Comparison of ENCODE assay signal across 1 cellular context in the genomic region with DNA sequence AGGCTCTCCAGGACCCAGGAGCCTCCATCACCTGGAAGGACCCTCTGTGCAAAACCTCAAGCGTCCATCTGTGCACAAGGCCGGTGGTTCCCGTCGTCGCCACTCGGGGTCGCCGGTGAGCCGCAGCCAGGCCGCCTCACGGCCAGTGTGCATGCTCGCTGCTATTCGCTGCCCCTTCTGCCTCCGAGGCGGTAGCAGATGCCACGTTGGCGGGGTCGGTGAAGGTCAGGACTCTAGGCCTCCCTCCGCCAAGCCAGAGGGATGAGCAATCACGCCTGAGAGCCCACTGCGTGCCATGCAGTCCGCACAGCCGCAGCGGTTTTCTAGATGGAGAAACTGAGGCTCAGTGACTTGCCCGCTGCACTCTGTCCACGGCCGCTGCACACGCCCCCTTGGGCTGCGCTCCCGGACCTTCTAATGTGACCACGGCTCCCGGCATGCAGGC.
TF ChIP-seq lines count a peak whose summit lies in the region.

No MANE protein-coding gene starts in this region.

TF ChIP-seq in HepG2, 621 proteins besides CTCF, POLR2A, EP300 and RAD21 (continued from another document and continues in another):
- TF ChIP-seq, protein P1, sequence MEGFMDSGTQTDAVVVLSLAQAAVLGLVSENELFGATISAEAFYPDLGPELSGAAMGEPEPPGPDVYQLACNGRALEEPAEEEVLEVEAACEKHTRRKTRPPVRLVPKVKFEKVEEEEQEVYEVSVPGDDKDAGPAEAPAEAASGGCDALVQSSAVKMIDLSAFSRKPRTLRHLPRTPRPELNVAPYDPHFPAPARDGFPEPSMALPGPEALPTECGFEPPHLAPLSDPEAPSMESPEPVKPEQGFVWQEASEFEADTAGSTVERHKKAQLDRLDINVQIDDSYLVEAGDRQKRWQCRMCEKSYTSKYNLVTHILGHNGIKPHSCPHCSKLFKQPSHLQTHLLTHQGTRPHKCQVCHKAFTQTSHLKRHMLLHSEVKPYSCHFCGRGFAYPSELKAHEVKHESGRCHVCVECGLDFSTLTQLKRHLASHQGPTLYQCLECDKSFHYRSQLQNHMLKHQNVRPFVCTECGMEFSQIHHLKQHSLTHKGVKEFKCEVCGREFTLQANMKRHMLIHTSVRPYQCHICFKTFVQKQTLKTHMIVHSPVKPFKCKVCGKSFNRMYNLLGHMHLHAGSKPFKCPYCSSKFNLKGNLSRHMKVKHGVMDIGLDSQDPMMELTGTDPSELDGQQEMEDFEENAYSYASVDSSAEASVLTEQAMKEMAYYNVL (CRISPR knock-in tag; IDR thresholded peaks at IDR 0.05; ENCODE audit: borderline replicate concordance): 0 out of 2 replicates have a peak, but pooled peaks have one; percentile 49
- no peak for TF ChIP-seq ZNF841 (CRISPR knock-in tag; IDR thresholded peaks at IDR 0.05; ENCODE audit: borderline replicate concordance)
- no peak for TF ChIP-seq NCOA5 (CRISPR knock-in tag; IDR thresholded peaks at IDR 0.05)
- TF ChIP-seq ZNF264 (CRISPR knock-in tag; IDR thresholded peaks at IDR 0.05): 0 out of 2 replicates have a peak, but pooled peaks have one; percentile 46
- no peak for TF ChIP-seq ZNF615 (CRISPR knock-in tag; IDR thresholded peaks at IDR 0.05; ENCODE audit: borderline replicate concordance)
- TF ChIP-seq, protein P2, sequence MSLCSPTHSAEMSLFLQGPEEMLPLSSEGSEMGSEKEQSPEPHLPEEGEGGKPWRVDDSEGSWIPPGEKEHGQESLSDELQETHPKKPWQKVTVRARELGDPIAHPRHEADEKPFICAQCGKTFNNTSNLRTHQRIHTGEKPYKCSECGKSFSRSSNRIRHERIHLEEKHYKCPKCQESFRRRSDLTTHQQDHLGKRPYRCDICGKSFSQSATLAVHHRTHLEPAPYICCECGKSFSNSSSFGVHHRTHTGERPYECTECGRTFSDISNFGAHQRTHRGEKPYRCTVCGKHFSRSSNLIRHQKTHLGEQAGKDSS (CRISPR knock-in tag; IDR thresholded peaks at IDR 0.05; ENCODE audit: borderline replicate concordance, low read depth): peak; percentile 20; the same call in 1 of the 2 replicates
- TF ChIP-seq, protein P3, sequence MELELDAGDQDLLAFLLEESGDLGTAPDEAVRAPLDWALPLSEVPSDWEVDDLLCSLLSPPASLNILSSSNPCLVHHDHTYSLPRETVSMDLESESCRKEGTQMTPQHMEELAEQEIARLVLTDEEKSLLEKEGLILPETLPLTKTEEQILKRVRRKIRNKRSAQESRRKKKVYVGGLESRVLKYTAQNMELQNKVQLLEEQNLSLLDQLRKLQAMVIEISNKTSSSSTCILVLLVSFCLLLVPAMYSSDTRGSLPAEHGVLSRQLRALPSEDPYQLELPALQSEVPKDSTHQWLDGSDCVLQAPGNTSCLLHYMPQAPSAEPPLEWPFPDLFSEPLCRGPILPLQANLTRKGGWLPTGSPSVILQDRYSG (CRISPR knock-in tag; IDR thresholded peaks at IDR 0.05): no peak
- TF ChIP-seq, protein P4, sequence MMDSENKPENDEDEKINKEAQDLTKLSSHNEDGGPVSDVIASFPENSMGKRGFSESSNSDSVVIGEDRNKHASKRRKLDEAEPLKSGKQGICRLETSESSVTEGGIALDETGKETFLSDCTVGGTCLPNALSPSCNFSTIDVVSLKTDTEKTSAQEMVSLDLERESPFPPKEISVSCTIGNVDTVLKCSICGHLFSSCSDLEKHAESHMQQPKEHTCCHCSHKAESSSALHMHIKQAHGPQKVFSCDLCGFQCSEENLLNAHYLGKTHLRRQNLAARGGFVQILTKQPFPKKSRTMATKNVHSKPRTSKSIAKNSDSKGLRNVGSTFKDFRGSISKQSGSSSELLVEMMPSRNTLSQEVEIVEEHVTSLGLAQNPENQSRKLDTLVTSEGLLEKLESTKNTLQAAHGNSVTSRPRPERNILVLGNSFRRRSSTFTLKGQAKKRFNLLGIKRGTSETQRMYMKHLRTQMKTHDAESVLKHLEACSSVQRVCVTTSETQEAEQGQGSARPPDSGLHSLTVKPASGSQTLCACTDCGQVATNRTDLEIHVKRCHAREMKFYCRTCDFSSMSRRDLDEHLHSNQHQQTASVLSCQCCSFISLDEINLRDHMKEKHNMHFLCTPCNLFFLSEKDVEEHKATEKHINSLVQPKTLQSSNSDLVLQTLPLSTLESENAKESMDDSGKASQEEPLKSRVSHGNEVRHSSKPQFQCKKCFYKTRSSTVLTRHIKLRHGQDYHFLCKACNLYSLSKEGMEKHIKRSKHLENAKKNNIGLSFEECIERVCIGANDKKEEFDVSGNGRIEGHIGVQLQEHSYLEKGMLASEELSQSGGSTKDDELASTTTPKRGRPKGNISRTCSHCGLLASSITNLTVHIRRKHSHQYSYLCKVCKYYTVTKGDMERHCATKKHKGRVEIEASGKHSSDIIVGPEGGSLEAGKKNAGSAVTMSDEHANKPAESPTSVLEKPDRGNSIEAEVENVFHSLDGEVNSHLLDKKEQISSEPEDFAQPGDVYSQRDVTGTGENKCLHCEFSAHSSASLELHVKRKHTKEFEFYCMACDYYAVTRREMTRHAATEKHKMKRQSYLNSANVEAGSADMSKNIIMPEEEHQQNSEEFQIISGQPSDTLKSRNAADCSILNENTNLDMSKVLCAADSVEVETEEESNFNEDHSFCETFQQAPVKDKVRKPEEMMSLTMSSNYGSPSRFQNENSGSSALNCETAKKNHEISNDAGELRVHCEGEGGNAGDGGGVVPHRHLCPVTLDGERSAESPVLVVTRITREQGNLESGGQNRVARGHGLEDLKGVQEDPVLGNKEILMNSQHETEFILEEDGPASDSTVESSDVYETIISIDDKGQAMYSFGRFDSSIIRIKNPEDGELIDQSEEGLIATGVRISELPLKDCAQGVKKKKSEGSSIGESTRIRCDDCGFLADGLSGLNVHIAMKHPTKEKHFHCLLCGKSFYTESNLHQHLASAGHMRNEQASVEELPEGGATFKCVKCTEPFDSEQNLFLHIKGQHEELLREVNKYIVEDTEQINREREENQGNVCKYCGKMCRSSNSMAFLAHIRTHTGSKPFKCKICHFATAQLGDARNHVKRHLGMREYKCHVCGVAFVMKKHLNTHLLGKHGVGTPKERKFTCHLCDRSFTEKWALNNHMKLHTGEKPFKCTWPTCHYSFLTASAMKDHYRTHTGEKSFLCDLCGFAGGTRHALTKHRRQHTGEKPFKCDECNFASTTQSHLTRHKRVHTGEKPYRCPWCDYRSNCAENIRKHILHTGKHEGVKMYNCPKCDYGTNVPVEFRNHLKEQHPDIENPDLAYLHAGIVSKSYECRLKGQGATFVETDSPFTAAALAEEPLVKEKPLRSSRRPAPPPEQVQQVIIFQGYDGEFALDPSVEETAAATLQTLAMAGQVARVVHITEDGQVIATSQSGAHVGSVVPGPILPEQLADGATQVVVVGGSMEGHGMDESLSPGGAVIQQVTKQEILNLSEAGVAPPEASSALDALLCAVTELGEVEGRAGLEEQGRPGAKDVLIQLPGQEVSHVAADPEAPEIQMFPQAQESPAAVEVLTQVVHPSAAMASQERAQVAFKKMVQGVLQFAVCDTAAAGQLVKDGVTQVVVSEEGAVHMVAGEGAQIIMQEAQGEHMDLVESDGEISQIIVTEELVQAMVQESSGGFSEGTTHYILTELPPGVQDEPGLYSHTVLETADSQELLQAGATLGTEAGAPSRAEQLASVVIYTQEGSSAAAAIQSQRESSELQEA (CRISPR knock-in tag; IDR thresholded peaks at IDR 0.05; ENCODE audit: not compliant biosample characterization): peak; percentile 62
- peak; percentile 76; the same call in 1 of the 2 replicates for TF ChIP-seq KDM2A (CRISPR knock-in tag; IDR thresholded peaks at IDR 0.05; ENCODE audit: borderline replicate concordance, low read depth)
- no peak for TF ChIP-seq DNMT3B (CRISPR knock-in tag; conservative IDR thresholded peaks at IDR 0.05)
- peak; percentile 75; the same call in 1 of the 2 replicates for TF ChIP-seq NRL (CRISPR knock-in tag; IDR thresholded peaks at IDR 0.05; ENCODE audit: borderline replicate concordance)
- TF ChIP-seq, protein P5, sequence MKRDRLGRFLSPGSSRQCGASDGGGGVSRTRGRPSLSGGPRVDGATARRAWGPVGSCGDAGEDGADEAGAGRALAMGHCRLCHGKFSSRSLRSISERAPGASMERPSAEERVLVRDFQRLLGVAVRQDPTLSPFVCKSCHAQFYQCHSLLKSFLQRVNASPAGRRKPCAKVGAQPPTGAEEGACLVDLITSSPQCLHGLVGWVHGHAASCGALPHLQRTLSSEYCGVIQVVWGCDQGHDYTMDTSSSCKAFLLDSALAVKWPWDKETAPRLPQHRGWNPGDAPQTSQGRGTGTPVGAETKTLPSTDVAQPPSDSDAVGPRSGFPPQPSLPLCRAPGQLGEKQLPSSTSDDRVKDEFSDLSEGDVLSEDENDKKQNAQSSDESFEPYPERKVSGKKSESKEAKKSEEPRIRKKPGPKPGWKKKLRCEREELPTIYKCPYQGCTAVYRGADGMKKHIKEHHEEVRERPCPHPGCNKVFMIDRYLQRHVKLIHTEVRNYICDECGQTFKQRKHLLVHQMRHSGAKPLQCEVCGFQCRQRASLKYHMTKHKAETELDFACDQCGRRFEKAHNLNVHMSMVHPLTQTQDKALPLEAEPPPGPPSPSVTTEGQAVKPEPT (CRISPR knock-in tag; IDR thresholded peaks at IDR 0.05; ENCODE audit: low read depth): 0 out of 2 replicates have a peak, but pooled peaks have one; percentile 37
- no peak for TF ChIP-seq PHF21A (CRISPR knock-in tag; IDR thresholded peaks at IDR 0.05)
- TF ChIP-seq ZIK1 (CRISPR knock-in tag; IDR thresholded peaks at IDR 0.05; ENCODE audit: borderline replicate concordance, low read depth): peak; percentile 93; the same call in 1 of the 2 replicates
- 0 out of 2 replicates have a peak, but pooled peaks have one; percentile 23 for TF ChIP-seq ZFP41 (CRISPR knock-in tag; IDR thresholded peaks at IDR 0.05; ENCODE audit: borderline replicate concordance)
- TF ChIP-seq BORCS8-MEF2B (CRISPR knock-in tag; IDR thresholded peaks at IDR 0.05): peak; percentile 58; the same call in 1 of the 2 replicates
- no peak for TF ChIP-seq ZFP1 (CRISPR knock-in tag; IDR thresholded peaks at IDR 0.05)
- TF ChIP-seq, protein P6, sequence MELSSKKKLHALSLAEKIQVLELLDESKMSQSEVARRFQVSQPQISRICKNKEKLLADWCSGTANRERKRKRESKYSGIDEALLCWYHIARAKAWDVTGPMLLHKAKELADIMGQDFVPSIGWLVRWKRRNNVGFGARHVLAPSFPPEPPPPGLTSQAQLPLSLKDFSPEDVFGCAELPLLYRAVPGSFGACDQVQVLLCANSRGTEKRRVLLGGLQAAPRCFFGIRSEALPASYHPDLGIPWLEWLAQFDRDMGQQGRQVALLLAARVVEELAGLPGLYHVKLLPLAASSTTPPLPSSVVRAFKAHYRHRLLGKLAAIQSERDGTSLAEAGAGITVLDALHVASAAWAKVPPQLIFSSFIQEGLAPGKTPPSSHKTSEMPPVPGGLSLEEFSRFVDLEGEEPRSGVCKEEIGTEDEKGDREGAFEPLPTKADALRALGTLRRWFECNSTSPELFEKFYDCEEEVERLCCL (CRISPR knock-in tag; IDR thresholded peaks at IDR 0.05; ENCODE audit: borderline replicate concordance): no peak
- TF ChIP-seq, protein P7, sequence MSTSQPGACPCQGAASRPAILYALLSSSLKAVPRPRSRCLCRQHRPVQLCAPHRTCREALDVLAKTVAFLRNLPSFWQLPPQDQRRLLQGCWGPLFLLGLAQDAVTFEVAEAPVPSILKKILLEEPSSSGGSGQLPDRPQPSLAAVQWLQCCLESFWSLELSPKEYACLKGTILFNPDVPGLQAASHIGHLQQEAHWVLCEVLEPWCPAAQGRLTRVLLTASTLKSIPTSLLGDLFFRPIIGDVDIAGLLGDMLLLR (CRISPR knock-in tag; IDR thresholded peaks at IDR 0.05): no peak
- TF ChIP-seq, protein P8, sequence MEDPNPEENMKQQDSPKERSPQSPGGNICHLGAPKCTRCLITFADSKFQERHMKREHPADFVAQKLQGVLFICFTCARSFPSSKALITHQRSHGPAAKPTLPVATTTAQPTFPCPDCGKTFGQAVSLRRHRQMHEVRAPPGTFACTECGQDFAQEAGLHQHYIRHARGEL (CRISPR knock-in tag; IDR thresholded peaks at IDR 0.05): peak; percentile 94
- TF ChIP-seq, protein P9, sequence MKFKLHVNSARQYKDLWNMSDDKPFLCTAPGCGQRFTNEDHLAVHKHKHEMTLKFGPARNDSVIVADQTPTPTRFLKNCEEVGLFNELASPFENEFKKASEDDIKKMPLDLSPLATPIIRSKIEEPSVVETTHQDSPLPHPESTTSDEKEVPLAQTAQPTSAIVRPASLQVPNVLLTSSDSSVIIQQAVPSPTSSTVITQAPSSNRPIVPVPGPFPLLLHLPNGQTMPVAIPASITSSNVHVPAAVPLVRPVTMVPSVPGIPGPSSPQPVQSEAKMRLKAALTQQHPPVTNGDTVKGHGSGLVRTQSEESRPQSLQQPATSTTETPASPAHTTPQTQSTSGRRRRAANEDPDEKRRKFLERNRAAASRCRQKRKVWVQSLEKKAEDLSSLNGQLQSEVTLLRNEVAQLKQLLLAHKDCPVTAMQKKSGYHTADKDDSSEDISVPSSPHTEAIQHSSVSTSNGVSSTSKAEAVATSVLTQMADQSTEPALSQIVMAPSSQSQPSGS (CRISPR knock-in tag; IDR thresholded peaks at IDR 0.05): no peak; the same call in 1 of the 2 replicates
- TF ChIP-seq, protein P10, sequence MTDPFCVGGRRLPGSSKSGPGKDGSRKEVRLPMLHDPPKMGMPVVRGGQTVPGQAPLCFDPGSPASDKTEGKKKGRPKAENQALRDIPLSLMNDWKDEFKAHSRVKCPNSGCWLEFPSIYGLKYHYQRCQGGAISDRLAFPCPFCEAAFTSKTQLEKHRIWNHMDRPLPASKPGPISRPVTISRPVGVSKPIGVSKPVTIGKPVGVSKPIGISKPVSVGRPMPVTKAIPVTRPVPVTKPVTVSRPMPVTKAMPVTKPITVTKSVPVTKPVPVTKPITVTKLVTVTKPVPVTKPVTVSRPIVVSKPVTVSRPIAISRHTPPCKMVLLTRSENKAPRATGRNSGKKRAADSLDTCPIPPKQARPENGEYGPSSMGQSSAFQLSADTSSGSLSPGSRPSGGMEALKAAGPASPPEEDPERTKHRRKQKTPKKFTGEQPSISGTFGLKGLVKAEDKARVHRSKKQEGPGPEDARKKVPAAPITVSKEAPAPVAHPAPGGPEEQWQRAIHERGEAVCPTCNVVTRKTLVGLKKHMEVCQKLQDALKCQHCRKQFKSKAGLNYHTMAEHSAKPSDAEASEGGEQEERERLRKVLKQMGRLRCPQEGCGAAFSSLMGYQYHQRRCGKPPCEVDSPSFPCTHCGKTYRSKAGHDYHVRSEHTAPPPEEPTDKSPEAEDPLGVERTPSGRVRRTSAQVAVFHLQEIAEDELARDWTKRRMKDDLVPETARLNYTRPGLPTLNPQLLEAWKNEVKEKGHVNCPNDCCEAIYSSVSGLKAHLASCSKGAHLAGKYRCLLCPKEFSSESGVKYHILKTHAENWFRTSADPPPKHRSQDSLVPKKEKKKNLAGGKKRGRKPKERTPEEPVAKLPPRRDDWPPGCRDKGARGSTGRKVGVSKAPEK (CRISPR knock-in tag; IDR thresholded peaks at IDR 0.05; ENCODE audit: borderline replicate concordance): peak; percentile 89; the same call in 1 of the 2 replicates
- TF ChIP-seq ISL2 (CRISPR knock-in tag; IDR thresholded peaks at IDR 0.05): 0 out of 2 replicates have a peak, but pooled peaks have one; percentile 15
- TF ChIP-seq SP4 (CRISPR knock-in tag; IDR thresholded peaks at IDR 0.05): peak; percentile 62; the same call in 1 of the 2 replicates
- TF ChIP-seq HHEX (CRISPR knock-in tag; IDR thresholded peaks at IDR 0.05): no peak
- TF ChIP-seq ZNF121 (CRISPR knock-in tag; IDR thresholded peaks at IDR 0.05): no peak
- TF ChIP-seq ZZZ3 (CRISPR knock-in tag; IDR thresholded peaks at IDR 0.05; ENCODE audit: borderline replicate concordance): no peak
- peak; percentile 86 for TF ChIP-seq DMAP1 (CRISPR knock-in tag; IDR thresholded peaks at IDR 0.05)
- no peak for TF ChIP-seq TCF12 (IDR thresholded peaks at IDR 0.05)
- 0 out of 2 replicates have a peak, but pooled peaks have one; percentile 65 for TF ChIP-seq TCF12 (CRISPR knock-in tag; IDR thresholded peaks at IDR 0.05)
- no peak for TF ChIP-seq CBX2 (IDR thresholded peaks at IDR 0.05; ENCODE audit: low read depth, low read length)
- no peak for TF ChIP-seq CBX2 (CRISPR knock-in tag; IDR thresholded peaks at IDR 0.05; ENCODE audit: low read depth)
